In the genomic region with DNA sequence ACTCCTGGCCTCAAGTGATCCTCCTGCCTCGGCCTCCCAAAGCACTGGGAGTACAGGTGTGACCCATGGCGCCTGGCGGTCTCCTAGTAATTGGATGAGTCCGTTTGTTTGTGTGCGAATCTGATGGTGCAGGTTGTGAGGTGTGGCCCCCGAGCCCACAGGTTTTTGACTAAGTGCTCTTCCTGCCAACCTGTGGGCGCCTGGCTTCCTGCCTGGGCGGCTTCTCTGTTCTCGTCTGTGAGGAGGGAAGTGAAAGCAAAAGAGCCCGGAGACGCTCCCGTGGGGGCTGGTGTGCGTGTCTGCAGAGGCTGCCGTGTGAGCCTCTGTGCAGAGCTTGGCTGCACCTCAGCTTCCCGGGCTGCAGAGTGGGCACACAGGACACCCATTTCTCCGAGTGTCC, we compare ENCODE assay signal across 8 cellular contexts. TPM values are rescaled to one million over a fixed set of nuclear protein-coding genes. Genes with fewer than 3 reads are reported as not detected.
DNase-seq lines count a peak whose midpoint lies in the region; ATAC-seq and TF ChIP-seq lines count a peak whose summit lies in the region.

No MANE protein-coding gene starts in this region.

- H3K4me3 Mint-ChIP-seq in stimulated activated memory B cell treated with anti-CD40 and anti-IgM and Interleukin-4, amounts not matched to agents 10 μg/mL and 1 μg/mL and 100 μg/mL, for 72 hours, result peak overlapping the region; percentile 67

- WGBS in lower leg skin, 2 donors, result 31 to 32% methylated on average over 16 of the region's 16 CpGs

- no peaks in the 10 kb centered on the region for H3K27me3 ChIP-seq in RWPE2 (ENCODE audit: insufficient read depth, poor library complexity, severe bottlenecking)

- H3K4me3 ChIP-seq in RWPE2 (ENCODE audit: severe bottlenecking), result no peak overlapping the region
- no peak overlapping the region for H3K4me3 ChIP-seq in lower leg skin (ENCODE audit: low read depth, poor library complexity, severe bottlenecking)
- no peak overlapping the region for H3K4me3 ChIP-seq in coronary artery

- ATAC-seq in GM18511 (IDR thresholded peaks at IDR 0.05; ENCODE audit: unreplicated experiment), result peak; percentile 83
- peak; percentile 67 for ATAC-seq in HG02981 (IDR thresholded peaks at IDR 0.05; ENCODE audit: unreplicated experiment)
- ATAC-seq in RWPE2 (ENCODE audit: low read depth), result peak; percentile 30; the same call in 2 of the 3 replicates
- peak; percentile 94 for ATAC-seq in stimulated activated memory B cell treated with anti-CD40 and anti-IgM and Interleukin-4, amounts not matched to agents 10 μg/mL and 1 μg/mL and 100 μg/mL, for 72 hours

- no peaks in the 10 kb centered on the region for H3K9me3 ChIP-seq in RWPE2 (ENCODE audit: severe bottlenecking)

- peak; percentile 62 for DNase-seq in RWPE2 (ENCODE audit: low spot score)
- DNase-seq in activated naive CD4-positive, alpha-beta T cell (lab: John Stamatoyannopoulos, UW), result peak; percentile 64 to 88 (median 76)
- peak; percentile 66 to 94 for DNase-seq in lower leg skin (ENCODE audit: low spot score in 2 of 2)
- no peak for DNase-seq in NCI-H774 (lab: John Stamatoyannopoulos, UW)
- no peak for DNase-seq in coronary artery (ENCODE audit: low spot score)

- H3K27ac ChIP-seq in RWPE2 (ENCODE audit: poor library complexity, severe bottlenecking) (no peak overlapping the region), coronary artery (no peak overlapping the region)

- intact Hi-C loops in lower leg skin (cut with DNase I; ENCODE audit: low total_unique reads), result no loop called here

- peak overlapping the region; percentile 91 for H3K27ac Mint-ChIP-seq in stimulated activated memory B cell treated with anti-CD40 and anti-IgM and Interleukin-4, amounts not matched to agents 10 μg/mL and 1 μg/mL and 100 μg/mL, for 72 hours

- TF ChIP-seq CTCF in RWPE2 (IDR thresholded peaks at IDR 0.05; ENCODE audit: poor library complexity, severe bottlenecking) (no peak), lower leg skin (IDR thresholded peaks at IDR 0.05) (no peak), coronary artery (IDR thresholded peaks at IDR 0.05) (no peak)

- no peak for TF ChIP-seq POLR2A in lower leg skin (IDR thresholded peaks at IDR 0.05)

- H3K4me1 Mint-ChIP-seq in stimulated activated memory B cell treated with anti-CD40 and anti-IgM and Interleukin-4, amounts not matched to agents 10 μg/mL and 1 μg/mL and 100 μg/mL, for 72 hours, result peaks cover 65% of the 10 kb centered on the region

- no peaks in the 10 kb centered on the region for H3K36me3 ChIP-seq in RWPE2 (ENCODE audit: low read depth)

- no peaks in the 10 kb centered on the region for H3K9me3 Mint-ChIP-seq in stimulated activated memory B cell treated with anti-CD40 and anti-IgM and Interleukin-4, amounts not matched to agents 10 μg/mL and 1 μg/mL and 100 μg/mL, for 72 hours

- no peaks in the 10 kb centered on the region for H3K27me3 Mint-ChIP-seq in stimulated activated memory B cell treated with anti-CD40 and anti-IgM and Interleukin-4, amounts not matched to agents 10 μg/mL and 1 μg/mL and 100 μg/mL, for 72 hours

- peaks cover 3% of the 10 kb centered on the region for H3K4me1 ChIP-seq in RWPE2 (ENCODE audit: insufficient read depth, poor library complexity, severe bottlenecking)

- H3K36me3 Mint-ChIP-seq in stimulated activated memory B cell treated with anti-CD40 and anti-IgM and Interleukin-4, amounts not matched to agents 10 μg/mL and 1 μg/mL and 100 μg/mL, for 72 hours, result peaks cover 61% of the 10 kb centered on the region

RNA-seq across cellular contexts. Expression of gene ARHGAP45, which starts 10.0 kb away (rescaled TPM):
- total RNA-seq in lower leg skin, result 10 to 100 TPM; 12.4 to 36.0 (median 14.4) TPM

RNA-seq across cellular contexts. Expression of gene POLR2E, which starts 18.2 kb away (rescaled TPM):
- total RNA-seq in lower leg skin, result 100 to 1,000 TPM in 3 of 4 donors, 10 to 100 TPM in 1; 93.3 to 198 (median 123) TPM

RNA-seq across cellular contexts. Expression of gene GPX4, which starts 26.8 kb away (rescaled TPM):
- 100 to 1,000 TPM; 375 to 507 (median 469) TPM for total RNA-seq in lower leg skin

RNA-seq across cellular contexts. Expression of gene ABCA7, which starts 37.0 kb away (rescaled TPM):
- 10 to 100 TPM; 30.3 to 39.8 (median 33.5) TPM for total RNA-seq in lower leg skin

RNA-seq across cellular contexts. Expression of gene CNN2, which starts 50.5 kb away (rescaled TPM):
- total RNA-seq in lower leg skin, result 10 to 100 TPM; 71.2 to 86.5 (median 79.7) TPM

Comparison
In these comparisons a context has a peak if more than half of its experiments do, and no peak if none do; other contexts are left out.
1. ATAC-seq: peak in every context shown above with its lines; median percentile 94 in stimulated activated memory B cell treated with anti-CD40 and anti-IgM and Interleukin-4, amounts not matched to agents 10 μg/mL and 1 μg/mL and 100 μg/mL, for 72 hours; 83 in GM18511; 67 in HG02981; 30 in RWPE2.
2. DNase-seq: peak in RWPE2 (single experiment), activated naive CD4-positive, alpha-beta T cell (4 of 4) and lower leg skin (2 of 2); none in NCI-H774 (single experiment) and coronary artery (single experiment).